In the genomic region with DNA sequence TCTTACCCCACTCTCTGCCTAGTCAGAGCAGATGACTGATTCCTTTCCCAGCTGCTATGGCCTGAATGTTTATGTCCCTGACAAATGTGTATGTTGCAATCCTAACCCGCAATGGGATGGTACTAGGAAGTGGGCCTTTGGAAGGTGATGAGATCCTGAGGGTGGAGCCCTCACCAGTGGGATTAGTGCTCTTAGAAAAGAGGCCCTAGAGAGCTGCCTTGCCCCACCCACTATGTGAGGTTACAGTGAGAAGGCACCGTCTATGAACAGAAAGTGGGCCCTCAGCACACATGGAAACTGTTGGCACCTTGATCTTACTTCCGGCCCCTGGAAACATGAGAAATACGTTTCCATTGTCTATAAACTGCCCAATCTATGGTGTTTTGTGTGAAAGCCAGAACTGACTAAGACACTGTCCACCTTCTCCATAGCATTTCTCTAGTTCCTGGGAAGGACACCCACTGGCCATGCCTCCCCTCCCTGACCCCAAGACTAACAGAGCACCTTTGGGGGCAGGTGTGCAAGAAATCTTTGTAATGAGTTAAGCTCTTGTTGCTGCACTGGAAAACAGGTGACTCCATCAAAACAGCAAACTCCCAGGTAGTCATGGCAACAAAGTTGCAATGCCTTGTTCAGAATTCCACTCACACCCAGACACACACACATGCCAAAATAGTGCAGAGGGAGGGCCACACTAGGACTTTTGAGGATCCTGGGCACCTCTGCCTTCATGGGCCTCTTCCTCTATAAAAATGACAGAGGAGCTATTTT, we compare ENCODE assay signal across 8 cellular contexts. TPM values are rescaled to one million over a fixed set of nuclear protein-coding genes. Genes with fewer than 3 reads are reported as not detected.
A peak's percentile ranks its signal among the peaks of the same experiment; 100 is the strongest.
DNase-seq lines count a peak whose midpoint lies in the region; ATAC-seq, FAIRE-seq and TF ChIP-seq lines count a peak whose summit lies in the region.

No MANE protein-coding gene starts in this region.

- H3K27me3 Mint-ChIP-seq in activated CD8-positive, alpha-beta T cell treated with anti-CD3 and anti-CD28 coated beads for 36 hours, result no peaks in the 10 kb centered on the region
- peaks cover 24% of the 10 kb centered on the region for H3K27me3 Mint-ChIP-seq in HFFc6 (ENCODE audit: insufficient read depth)

- CTCF ChIA-PET in IMR-90 (lab: Yijun Ruan, JAX), result interaction anchor here (0.8 to 1.2 kb wide), 2 partner anchors 12 to 13 kb away, joined by 3 read pairs; no protein-coding TSS in a partner anchor
- CTCF ChIA-PET in activated CD8-positive, alpha-beta T cell treated with anti-CD3 and anti-CD28 coated beads for 36 hours (lab: Charles Lee), result interaction anchor here (1.0 to 2.7 kb wide), 5 partner anchors 9 to 73 kb away, joined by 3 to 17 read pairs (median 3); no protein-coding TSS in a partner anchor

- WGBS in IMR-90 (ENCODE audit: extremely low coverage in 2 of 2, insufficient read length in 1 of 2), 2 experiments, result no CpG with 5 or more reads among the region's 4 CpGs
- 78 to 85% methylated on average over 4 of the region's 4 CpGs for WGBS in pancreas, 2 donors
- 77 to 80% methylated on average over 4 of the region's 4 CpGs for WGBS in heart right ventricle, 2 donors

- peaks cover 5% of the 10 kb centered on the region; the same call in 1 of the 2 replicates for H4K20me1 ChIP-seq in IMR-90 (ENCODE audit: insufficient read depth, low read length)

- H2BK120ac ChIP-seq in IMR-90 (ENCODE audit: low read depth, low read length), result no peak overlapping the region

- H2AFZ ChIP-seq in IMR-90 (replicated peaks; ENCODE audit: low read length, poor library complexity), result no peak overlapping the region

- H3K9me1 ChIP-seq in IMR-90 (ENCODE audit: insufficient read depth, low read length), result peaks cover 9% of the 10 kb centered on the region; the same call in 1 of the 2 replicates

- H3K36me3 Mint-ChIP-seq in activated CD8-positive, alpha-beta T cell treated with anti-CD3 and anti-CD28 coated beads for 36 hours (ENCODE audit: low read depth), result no peaks in the 10 kb centered on the region
- H3K36me3 Mint-ChIP-seq in HFFc6 (ENCODE audit: low read depth), result 0 out of 2 replicates have a peak, but pooled peaks cover 10% of the 10 kb centered on the region

- H3K79me1 ChIP-seq in IMR-90 (ENCODE audit: low read depth in 1 of 2, low read length in 2 of 2), result no peaks in the 10 kb centered on the region

- 0 out of 2 replicates have a peak overlapping the region, but pooled peaks have one; percentile 12 for H3K4me2 ChIP-seq in IMR-90 (ENCODE audit: low read depth, low read length)

- no peaks in the 10 kb centered on the region for H3K36me3 ChIP-seq in IMR-90 (ENCODE audit: control insufficient read depth, insufficient read depth, low read length)
- no peaks in the 10 kb centered on the region for H3K36me3 ChIP-seq in pancreas
- no peaks in the 10 kb centered on the region for H3K36me3 ChIP-seq in heart right ventricle

- H3K4me3 ChIP-seq in IMR-90 (ENCODE audit: insufficient read depth, low read depth, low read length), result no peak overlapping the region
- no peak overlapping the region for H3K4me3 ChIP-seq in pancreas
- H3K4me3 ChIP-seq in heart right ventricle, result no peak overlapping the region

- in situ Hi-C loops in IMR-90 (cut with MboI; ENCODE audit: low sequenced_read_pairs), result no loop called here

- BruUV-seq in IMR-90 (replicated peaks; lab: Mats Ljungman, UMichigan), result no TSS peak

- H3K9me3 ChIP-seq in IMR-90 (ENCODE audit: control insufficient read depth, insufficient read depth, low read length) (no peaks in the 10 kb centered on the region; the same call in none of the 2 replicates), pancreas (no peaks in the 10 kb centered on the region), heart right ventricle (peaks cover 0 to 5% (median 0%) of the 10 kb centered on the region in 11 donors)

- no peak overlapping the region for H3K56ac ChIP-seq in IMR-90 (ENCODE audit: extremely low read depth, insufficient read depth, low read length)

- no peak overlapping the region for H3K9ac ChIP-seq in IMR-90 (ENCODE audit: low read depth, low read length)

- peak; percentile 86 for FAIRE-seq in GM19239 (lab: Jason Lieb, UNC)
- no peak for FAIRE-seq in pancreas (lab: Jason Lieb, UNC)

- TF ChIP-seq RAD21 in IMR-90 (IDR thresholded peaks at IDR 0.05; ENCODE audit: low read length), result no peak

- H3K14ac ChIP-seq in IMR-90 (replicated peaks; ENCODE audit: low read depth, low read length), result no peak overlapping the region

- H3K18ac ChIP-seq in IMR-90 (ENCODE audit: low read depth, low read length), result no peak overlapping the region

- H3K4me1 ChIP-seq in IMR-90 (ENCODE audit: control insufficient read depth, insufficient read depth, low read length) (peaks cover 9% of the 10 kb centered on the region), pancreas (no peaks in the 10 kb centered on the region), heart right ventricle (peaks cover 0 to 23% (median 18%) of the 10 kb centered on the region in 9 donors)

- no peak overlapping the region for H3K27ac ChIP-seq in IMR-90 (ENCODE audit: insufficient read depth, low read length)
- H3K27ac ChIP-seq in pancreas, result no peak overlapping the region
- H3K27ac ChIP-seq in heart right ventricle, result peak overlapping the region in 4 of 10 donors; percentile 16 to 57 (median 40)

- H3K4me1 Mint-ChIP-seq in activated CD8-positive, alpha-beta T cell treated with anti-CD3 and anti-CD28 coated beads for 36 hours (ENCODE audit: low read depth), result peaks cover 19% of the 10 kb centered on the region
- peaks cover 18% of the 10 kb centered on the region for H3K4me1 Mint-ChIP-seq in HFFc6 (ENCODE audit: low read depth)

- TF ChIP-seq CTCF in IMR-90 (conservative IDR thresholded peaks at IDR 0.05; ENCODE audit: low read depth, low read length), result no peak
- no peak for TF ChIP-seq CTCF in activated CD8-positive, alpha-beta T cell treated with anti-CD3 and anti-CD28 coated beads for 36 hours (IDR thresholded peaks at IDR 0.05)
- TF ChIP-seq CTCF in pancreas (IDR thresholded peaks at IDR 0.05), result no peak
- TF ChIP-seq CTCF in HFFc6 (IDR thresholded peaks at IDR 0.05), result no peak
- TF ChIP-seq CTCF in heart right ventricle (IDR thresholded peaks at IDR 0.05), result no peak

- DNase-seq in GM19239 (ENCODE audit: insufficient read length, low spot score), result no peak
- DNase-seq in IMR-90, result peak; percentile 84
- DNase-seq in activated CD8-positive, alpha-beta T cell treated with anti-CD3 and anti-CD28 coated beads for 36 hours, result peak; percentile 73
- peak; percentile 89 for DNase-seq in iris pigment epithelial cell (ENCODE audit: low read depth)
- DNase-seq in pancreas, result no peak
- no peak for DNase-seq in HFFc6
- no peak for DNase-seq in UCSD-AML1 (lab: John Stamatoyannopoulos, UW; ENCODE audit: unreplicated experiment)
- no peak for DNase-seq in heart right ventricle

- H4K8ac ChIP-seq in IMR-90 (ENCODE audit: low read depth in 2 of 2, low read length in 2 of 2), result no peak overlapping the region

- H3K23ac ChIP-seq in IMR-90 (ENCODE audit: low read depth, low read length), result no peak overlapping the region

- TF ChIP-seq POLR2A in IMR-90 (IDR thresholded peaks at IDR 0.05; ENCODE audit: low read depth, low read length), result no peak

- no peaks in the 10 kb centered on the region for H3K9me3 Mint-ChIP-seq in activated CD8-positive, alpha-beta T cell treated with anti-CD3 and anti-CD28 coated beads for 36 hours
- no peaks in the 10 kb centered on the region; the same call in 1 of the 2 replicates for H3K9me3 Mint-ChIP-seq in HFFc6

- no peak overlapping the region for H2AK5ac ChIP-seq in IMR-90 (ENCODE audit: low read depth, low read length)

- peak overlapping the region; percentile 82 for H3K27ac Mint-ChIP-seq in activated CD8-positive, alpha-beta T cell treated with anti-CD3 and anti-CD28 coated beads for 36 hours
- no peak overlapping the region for H3K27ac Mint-ChIP-seq in HFFc6

- no peak overlapping the region for H4K91ac ChIP-seq in IMR-90 (ENCODE audit: insufficient read depth, low read depth, low read length)

- H2BK5ac ChIP-seq in IMR-90 (ENCODE audit: low read depth, low read length, poor library complexity, severe bottlenecking), result no peak overlapping the region

- no peak overlapping the region for H4K5ac ChIP-seq in IMR-90 (ENCODE audit: low read depth, low read length)

- POLR2A ChIA-PET in IMR-90 (lab: Charles Lee; ENCODE audit: unreplicated experiment), result no interaction called here
- POLR2A ChIA-PET in activated CD8-positive, alpha-beta T cell treated with anti-CD3 and anti-CD28 coated beads for 36 hours (lab: Charles Lee), result interaction anchor here (0.8 to 2.5 kb wide), 4 partner anchors 10 to 335 kb away, joined by 3 to 8 read pairs (median 3); a partner anchor contains a TSS

- no peak overlapping the region for H2BK15ac ChIP-seq in IMR-90 (ENCODE audit: low read depth, low read length)

- no peak overlapping the region for H3K4ac ChIP-seq in IMR-90 (ENCODE audit: low read depth, low read length)

- no peak overlapping the region for H2BK20ac ChIP-seq in IMR-90 (ENCODE audit: low read depth, low read length)

- dilution Hi-C loops in IMR-90 (cut with HindIII; ENCODE audit: low sequenced_read_pairs, unreplicated experiment), result no loop called here

- H3K27me3 ChIP-seq in IMR-90 (ENCODE audit: control insufficient read depth, insufficient read depth, low read length) (peaks cover 17% of the 10 kb centered on the region), pancreas (no peaks in the 10 kb centered on the region), heart right ventricle (no peaks in the 10 kb centered on the region)

- no peak overlapping the region for H3K4me3 Mint-ChIP-seq in activated CD8-positive, alpha-beta T cell treated with anti-CD3 and anti-CD28 coated beads for 36 hours
- H3K4me3 Mint-ChIP-seq in HFFc6, result no peak overlapping the region

- peak overlapping the region; percentile 11 for H2AK9ac ChIP-seq in IMR-90 (replicated peaks; ENCODE audit: low read depth, low read length, poor library complexity)

- intact Hi-C loops in IMR-90 (cut with micrococcal nuclease) (no loop called here), pancreas (cut with DNase I) (no loop called here), heart right ventricle (cut with DNase I) (no loop called here)
- intact Hi-C loops in activated CD8-positive, alpha-beta T cell treated with anti-CD3 and anti-CD28 coated beads for 36 hours (cut with micrococcal nuclease), result loop anchor here (5.0 kb wide), 1 partner anchor 53 kb away; a partner anchor contains a TSS

- ATAC-seq in IMR-90 (ENCODE audit: low read depth), result peak; percentile 42
- ATAC-seq in activated CD8-positive, alpha-beta T cell treated with anti-CD3 and anti-CD28 coated beads for 36 hours, result peak; percentile 69
- ATAC-seq in pancreas, result no peak
- ATAC-seq in heart right ventricle, result no peak

RNA-seq across cellular contexts. Expression of a gene that starts 16.2 kb away (rescaled TPM):
- total RNA-seq in IMR-90 (2012; rRNA removed) (under 0.01 TPM in 1 of 2 replicates, not detected in the other), pancreas (under 1 TPM in 5 of 6 donors, not detected in 1; 0.14 to 0.75 (median 0.31) TPM), heart right ventricle (1 to 10 TPM in 1 of 10 donors, under 1 TPM in 6, not detected in 3; 0.14 to 1.2 (median 0.29) TPM)
- polyA plus RNA-seq in IMR-90 (2012; rRNA removed) (0.24 and 0.26 TPM in 2 replicates), pancreas (under 1 TPM; 0.23 to 0.27 TPM), heart right ventricle (under 1 TPM; 0.45 to 0.80 TPM)
- 0.16 TPM in 1 of 2 replicates, not detected in the other for polyA plus RNA-seq in IMR-90 (2012; cell fraction: cytosol; rRNA removed)
- 1.4 and 2.4 TPM in 2 replicates for polyA plus RNA-seq in IMR-90 (2012; cell fraction: nucleus; rRNA removed; ENCODE audit: low replicate concordance)
- under 1 TPM; 0.20 to 0.40 TPM for total RNA-seq in activated CD8-positive, alpha-beta T cell treated with anti-CD3 and anti-CD28 coated beads for 36 hours
- under 1 TPM in 4 of 6 experiments, not detected in 2; 0.10 to 0.24 (median 0.12) TPM for total RNA-seq in HFFc6 (2021; fragmentation: NEBNext Ultra II Directional; extraction: Animal tissue kit (Norgen Biotek cat#: 25700))

RNA-seq across cellular contexts. Expression of a gene that starts 53.7 kb away (rescaled TPM):
- 35.3 and 37.8 TPM in 2 replicates for total RNA-seq in IMR-90 (2012; rRNA removed)
- 19.8 and 20.9 TPM in 2 replicates for polyA plus RNA-seq in IMR-90 (2012; rRNA removed)
- 7.4 and 9.8 TPM in 2 replicates for polyA plus RNA-seq in IMR-90 (2012; cell fraction: cytosol; rRNA removed)
- 3.3 and 14.2 TPM in 2 replicates for polyA plus RNA-seq in IMR-90 (2012; cell fraction: nucleus; rRNA removed; ENCODE audit: low replicate concordance)
- 10 to 100 TPM; 23.2 to 24.6 TPM for total RNA-seq in activated CD8-positive, alpha-beta T cell treated with anti-CD3 and anti-CD28 coated beads for 36 hours
- 10 to 100 TPM; 22.0 to 33.7 (median 29.9) TPM for total RNA-seq in pancreas
- 10 to 100 TPM; 15.0 to 18.7 TPM for polyA plus RNA-seq in pancreas
- 10 to 100 TPM; 35.9 to 45.2 (median 41.9) TPM for total RNA-seq in HFFc6 (2021; fragmentation: NEBNext Ultra II Directional; extraction: Animal tissue kit (Norgen Biotek cat#: 25700))
- total RNA-seq in heart right ventricle, result 10 to 100 TPM in 9 of 10 donors, 1 to 10 TPM in 1; 9.9 to 23.9 (median 14.1) TPM
- polyA plus RNA-seq in heart right ventricle, result 10 to 100 TPM; 13.7 to 15.0 TPM

Comparison
In these comparisons a context has a peak if more than half of its experiments do, and no peak if none do; other contexts are left out.
1. DNase-seq: peak in IMR-90 (single experiment), activated CD8-positive, alpha-beta T cell treated with anti-CD3 and anti-CD28 coated beads for 36 hours (single experiment) and iris pigment epithelial cell (single experiment); none in GM19239 (single experiment), pancreas (0 of 6), HFFc6 (single experiment), UCSD-AML1 (single experiment) and heart right ventricle (0 of 2).
2. ATAC-seq: peak in IMR-90 (single experiment) and activated CD8-positive, alpha-beta T cell treated with anti-CD3 and anti-CD28 coated beads for 36 hours (single experiment); none in pancreas (0 of 4) and heart right ventricle (0 of 8).